ENCODE assay signal across 1 cellular context in the genomic region with DNA sequence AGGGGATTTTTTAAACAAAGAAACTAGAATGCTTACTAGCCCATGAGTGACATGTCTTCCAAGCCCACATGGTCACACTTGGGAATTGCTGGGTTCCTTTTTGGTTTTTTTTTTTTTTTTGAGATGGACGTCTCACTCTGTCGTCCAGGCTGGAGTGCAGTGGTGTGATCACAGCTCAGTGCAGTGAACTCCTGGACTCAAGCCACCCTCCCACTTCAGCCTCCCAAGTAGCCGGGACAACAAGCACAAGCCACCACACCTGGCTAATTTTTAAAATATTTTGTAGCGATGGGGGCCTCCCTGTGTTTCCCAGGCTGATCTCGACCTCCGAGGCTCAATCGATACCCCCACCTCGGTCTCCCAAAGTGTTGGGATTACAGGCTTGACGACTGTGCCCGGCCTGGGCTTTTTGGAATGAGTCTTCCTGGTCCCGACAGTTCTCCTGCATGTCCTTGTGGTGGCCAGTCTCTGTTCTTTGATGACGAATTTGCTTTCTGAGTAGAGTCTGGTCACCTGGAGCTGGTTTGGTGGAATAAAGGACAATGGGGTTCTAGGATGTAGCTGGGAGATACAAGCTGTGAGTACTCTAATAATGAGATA.
TF ChIP-seq lines count a peak whose summit lies in the region.

No MANE protein-coding gene starts in this region.

TF ChIP-seq in IMR-90, 13 proteins besides CTCF, POLR2A, EP300 and RAD21:
- TF ChIP-seq FOS (IDR thresholded peaks at IDR 0.05; ENCODE audit: low read depth, low read length) (no peak), RFX5 (IDR thresholded peaks at IDR 0.05; ENCODE audit: low read depth, low read length) (no peak), NFE2L2 (IDR thresholded peaks at IDR 0.05; ENCODE audit: low read depth, low read length) (no peak), RCOR1 (IDR thresholded peaks at IDR 0.05; ENCODE audit: insufficient replicate concordance, low read length) (no peak), MAFK (IDR thresholded peaks at IDR 0.05; ENCODE audit: low read depth, low read length) (no peak), SMC3 (IDR thresholded peaks at IDR 0.05; ENCODE audit: low read depth, low read length) (no peak)
